Comparison of ENCODE assay signal across 9 cellular contexts in the genomic region with DNA sequence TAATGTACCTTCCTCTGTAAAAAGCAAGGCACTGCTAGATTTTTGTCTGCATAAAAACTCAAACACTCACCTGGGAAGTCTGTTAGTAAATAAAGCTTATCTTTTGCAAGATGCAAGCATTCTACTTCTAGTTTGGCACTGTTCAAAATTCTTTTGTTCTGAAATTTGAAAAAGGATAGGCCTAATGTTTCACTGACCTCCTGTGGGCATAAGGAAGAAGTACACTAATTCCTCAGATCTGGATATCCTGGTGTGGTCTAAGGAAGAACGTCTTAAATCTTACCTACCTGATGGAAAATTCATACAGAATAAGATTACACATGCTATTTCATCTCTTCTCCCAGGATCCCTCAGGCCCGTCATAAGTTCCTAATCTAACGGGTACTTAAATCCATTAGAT.
DNase-seq lines count a peak whose midpoint lies in the region; ATAC-seq and TF ChIP-seq lines count a peak whose summit lies in the region.
"Had no signal": no experiment of that assay in that cellular context is flagged by ENCODE, and none has a peak within 500 bp of the region (broad histone marks: within the 10 kb centered on the region; RNA-seq: fewer than 3 reads in every experiment).

No MANE protein-coding gene starts in this region.

- no peaks in the 10 kb centered on the region for H3K79me2 ChIP-seq in Loucy (ENCODE audit: insufficient read depth, low read length)

- TF ChIP-seq CTCF in BJ (IDR thresholded peaks at IDR 0.05; ENCODE audit: insufficient read depth, low read depth, low read length) (peak; percentile 43), Loucy (conservative IDR thresholded peaks at IDR 0.05; ENCODE audit: low read length) (0 out of 2 replicates have a peak, but pooled peaks have one; percentile 15), left lung (IDR thresholded peaks at IDR 0.05) (no peak), stomach (IDR thresholded peaks at IDR 0.05) (no peak), heart left ventricle (IDR thresholded peaks at IDR 0.05) (peak in 4 of 12 donors; percentile 5 to 18 (median 16))

- peak; percentile 83 for ATAC-seq in left lung
- no peak for ATAC-seq in HG03439 (IDR thresholded peaks at IDR 0.05; ENCODE audit: unreplicated experiment)
- ATAC-seq in heart left ventricle, result no peak

- no peak overlapping the region for H3K9ac ChIP-seq in Loucy (ENCODE audit: low read depth, low read length, poor library complexity, severe bottlenecking)

- no peak for TF ChIP-seq POLR2A in stomach (IDR thresholded peaks at IDR 0.05)
- no peak for TF ChIP-seq POLR2A in heart left ventricle (IDR thresholded peaks at IDR 0.05)

- peaks cover 2% of the 10 kb centered on the region; the same call in 1 of the 2 replicates for H3K27me3 ChIP-seq in BJ (ENCODE audit: control insufficient read depth, insufficient read depth, low read length)
- no peaks in the 10 kb centered on the region for H3K27me3 ChIP-seq in Loucy (ENCODE audit: insufficient read depth, low read length, poor library complexity, severe bottlenecking)
- H3K27me3 ChIP-seq in left lung, result no peaks in the 10 kb centered on the region
- no peaks in the 10 kb centered on the region for H3K27me3 ChIP-seq in stomach
- H3K27me3 ChIP-seq in heart left ventricle, result peaks cover 0 to 16% (median 0%) of the 10 kb centered on the region in 9 donors
- H3K27me3 ChIP-seq: suprapubic skin had no signal

- no peak for DNase-seq in BJ (ENCODE audit: low read depth)
- DNase-seq in astrocyte of the hippocampus (ENCODE audit: low read depth, low spot score), result peak; percentile 36
- DNase-seq in left lung, result no peak
- no peak for DNase-seq in stomach
- DNase-seq in heart left ventricle, result no peak
- no peak for DNase-seq in OCI-M1 (lab: John Stamatoyannopoulos, UW)

- H3K27ac ChIP-seq in left lung, result no peak overlapping the region
- H3K27ac ChIP-seq in stomach, result no peak overlapping the region
- no peak overlapping the region for H3K27ac ChIP-seq in heart left ventricle
- H3K27ac ChIP-seq: suprapubic skin had no signal

- CTCF ChIA-PET in BJ (lab: Yijun Ruan, JAX), result interaction anchor here (0.8 to 1.3 kb wide), 8 partner anchors 11 to 287 kb away, joined by 3 to 7 read pairs (median 3); no protein-coding TSS in a partner anchor

- H3K36me3 ChIP-seq in BJ (ENCODE audit: control insufficient read depth, insufficient read depth, low read length) (no peaks in the 10 kb centered on the region), Loucy (ENCODE audit: insufficient read depth, low read length) (no peaks in the 10 kb centered on the region), left lung (no peaks in the 10 kb centered on the region), stomach (no peaks in the 10 kb centered on the region), heart left ventricle (no peaks in the 10 kb centered on the region)
- H3K36me3 ChIP-seq: suprapubic skin had no signal

- TF ChIP-seq EP300 in stomach (IDR thresholded peaks at IDR 0.05), result no peak

- no peaks in the 10 kb centered on the region for H3K4me1 ChIP-seq in Loucy (ENCODE audit: insufficient read depth, low read length, poor library complexity, severe bottlenecking)
- no peaks in the 10 kb centered on the region for H3K4me1 ChIP-seq in left lung
- peaks cover 0 to 7% (median 0%) of the 10 kb centered on the region in 4 donors for H3K4me1 ChIP-seq in stomach
- no peaks in the 10 kb centered on the region for H3K4me1 ChIP-seq in heart left ventricle

- POLR2A ChIA-PET in BJ (lab: Charles Lee), result no interaction called here

- no peak overlapping the region for H2AFZ ChIP-seq in Loucy (ENCODE audit: low read length)

- H3K9me3 ChIP-seq in Loucy (ENCODE audit: insufficient read depth, low read depth, low read length) (no peaks in the 10 kb centered on the region), left lung (no peaks in the 10 kb centered on the region), stomach (no peaks in the 10 kb centered on the region), heart left ventricle (peaks cover 0 to 4% (median 0%) of the 10 kb centered on the region in 12 donors)
- H3K9me3 ChIP-seq: suprapubic skin had no signal

- no peaks in the 10 kb centered on the region for H3K9me2 ChIP-seq in Loucy (replicated peaks; ENCODE audit: low read depth, low read length)

- 32 to 63% (median 39%) methylated on average over 3 of the region's 3 CpGs for WGBS in stomach, 5 donors
- WGBS in heart left ventricle, 4 donors, result 66 to 68% (median 67%) methylated on average over 3 of the region's 3 CpGs

- H3K4me3 ChIP-seq in BJ (ENCODE audit: low read depth, low read length) (no peak overlapping the region), Loucy (ENCODE audit: low read length, poor library complexity, severe bottlenecking) (no peak overlapping the region), left lung (no peak overlapping the region), stomach (no peak overlapping the region), heart left ventricle (no peak overlapping the region)
- H3K4me3 ChIP-seq: suprapubic skin had no signal

- H3F3A ChIP-seq in Loucy (ENCODE audit: low read depth), result no peaks in the 10 kb centered on the region

- H3K4me2 ChIP-seq in Loucy (ENCODE audit: low read depth, low read length, poor library complexity, severe bottlenecking), result no peak overlapping the region

- no peaks in the 10 kb centered on the region for H4K20me1 ChIP-seq in Loucy (ENCODE audit: insufficient read depth, low read length, poor library complexity, severe bottlenecking)

- intact Hi-C loops in left lung (cut with DNase I), result no loop called here
- intact Hi-C loops in stomach (cut with DNase I; ENCODE audit: low total_unique reads), result no loop called here
- intact Hi-C loops in heart left ventricle (cut with DNase I), result no loop called here

Comparison
In these comparisons a context has a peak if more than half of its experiments do, and no peak if none do; other contexts are left out.
1. CTCF ChIP-seq: peak in BJ (single experiment) and Loucy (single experiment); none in left lung (0 of 2) and stomach (0 of 7).